In the genomic region with DNA sequence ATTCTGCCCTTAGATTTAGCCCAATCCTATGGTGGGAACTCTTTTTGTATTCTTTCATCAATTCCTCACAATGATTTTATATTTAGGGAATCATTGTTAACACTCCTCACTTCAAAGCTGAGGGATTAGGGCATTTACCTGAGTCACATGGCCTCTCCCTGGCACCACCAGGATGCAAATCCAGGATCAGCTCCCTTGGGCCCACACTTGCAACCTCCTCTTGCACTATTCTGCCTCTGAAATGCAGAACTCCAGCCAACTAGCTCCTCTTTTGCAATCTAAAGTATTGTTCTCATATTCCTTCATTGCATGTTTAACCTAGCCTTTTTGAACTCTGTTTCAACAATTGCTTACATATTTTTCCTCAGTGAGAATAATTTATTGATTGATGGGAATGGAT, we compare ENCODE assay signal across 34 cellular contexts.
A peak's percentile ranks its signal among the peaks of the same experiment; 100 is the strongest.
DNase-seq lines count a peak whose midpoint lies in the region; ATAC-seq and TF ChIP-seq lines count a peak whose summit lies in the region.
"Had no signal": no experiment of that assay in that cellular context is flagged by ENCODE, and none has a peak within 500 bp of the region (broad histone marks: within the 10 kb centered on the region; RNA-seq: fewer than 3 reads in every experiment).

No MANE protein-coding gene starts in this region.

- H3K36me3 Mint-ChIP-seq in activated naive CD4-positive, alpha-beta T cell treated with anti-CD3 and anti-CD28 coated beads, Interleukin-2, amount 50 U/mL, for 24 hours: no peaks in the 10 kb centered on the region
- H3K36me3 Mint-ChIP-seq: immature natural killer cell had no signal

- no peaks in the 10 kb centered on the region for H3K27me3 Mint-ChIP-seq in activated naive CD4-positive, alpha-beta T cell treated with anti-CD3 and anti-CD28 coated beads, Interleukin-2, amount 50 U/mL, for 24 hours

- no peak for DNase-seq in activated naive CD4-positive, alpha-beta T cell treated with anti-CD3 and anti-CD28 coated beads, Interleukin-2, amount 50 U/mL, for 16 hours
- peak; percentile 35 for DNase-seq in WERI-Rb-1
- DNase-seq in fibroblast of pulmonary artery (ENCODE audit: low read depth): peak; percentile 65
- DNase-seq in NCI-H2227 (lab: John Stamatoyannopoulos, UW; ENCODE audit: unreplicated experiment): no peak
- DNase-seq in COLO829 (ENCODE audit: low spot score): no peak
- DNase-seq: activated B cell treated with CpG ODN at 0.5 μM for 24 hours; activated CD4-positive, alpha-beta T cell treated with anti-CD3 and anti-CD28 coated beads, Interleukin-2, amount 50 U/mL, for 4 hours; activated naive CD4-positive, alpha-beta T cell; activated T-cell treated with anti-CD3 and anti-CD28 coated beads, Interleukin-2, amount 50 U/mL, for 72 hours; adrenal gland; CD8-positive, alpha-beta T cell; cerebellar nuclear complex; DMS 273 treated with DMSO at 0.1 percent for 48 hours; EL; H9; hypothalamus; immature natural killer cell; KBM-7; mammary epithelial cell; NCI-H1417 treated with DMSO at 0.1 percent for 48 hours; NCI-H2029 treated with DMSO at 0.1 percent for 48 hours; NCI-H345; NCI-H774; RPMI8226; SJCRH30; small intestine; stimulated activated naive B cell treated with anti-CD40 and anti-IgM and Interleukin-4, amounts not matched to agents 10 μg/mL and 1 μg/mL and 100 μg/mL, for 72 hours; upper lobe of right lung had no signal

- H3K9me3 Mint-ChIP-seq in activated naive CD4-positive, alpha-beta T cell treated with anti-CD3 and anti-CD28 coated beads, Interleukin-2, amount 50 U/mL, for 24 hours: no peaks in the 10 kb centered on the region
- H3K9me3 Mint-ChIP-seq: immature natural killer cell; natural killer cell treated with Interleukin-12 subunit alpha and Interleukin-12 subunit beta and Interleukin-15 and Interleukin-18, amount 100 ng/mL, for 72 hours had no signal

- H3K27me3 ChIP-seq in WERI-Rb-1 (ENCODE audit: insufficient read depth, low read depth, severe bottlenecking): peaks cover 5% of the 10 kb centered on the region
- H3K27me3 ChIP-seq: adrenal gland, SJCRH30, upper lobe of right lung had no signal

- H3K4me1 Mint-ChIP-seq in activated naive CD4-positive, alpha-beta T cell treated with anti-CD3 and anti-CD28 coated beads, Interleukin-2, amount 50 U/mL, for 24 hours: peaks cover 12% of the 10 kb centered on the region

- H3K9me3 ChIP-seq in WERI-Rb-1 (ENCODE audit: severe bottlenecking): peaks cover 5% of the 10 kb centered on the region
- H3K9me3 ChIP-seq: A549, adrenal gland, SJCRH30, upper lobe of right lung had no signal

- no peak overlapping the region for H3K4me3 ChIP-seq in WERI-Rb-1 (ENCODE audit: low read depth, low read length)
- H3K4me3 ChIP-seq in fibroblast of pulmonary artery (replicated peaks; ENCODE audit: low read depth, low read length): no peak overlapping the region
- H3K4me3 ChIP-seq: A549, adrenal gland, SJCRH30, upper lobe of right lung had no signal

- no peak for TF ChIP-seq CTCF in WERI-Rb-1 (IDR thresholded peaks at IDR 0.05; ENCODE audit: low read depth, low read length)
- no peak for TF ChIP-seq CTCF in fibroblast of pulmonary artery (IDR thresholded peaks at IDR 0.05; ENCODE audit: low read length, missing control alignments)

- no peaks in the 10 kb centered on the region for H3K36me3 ChIP-seq in WERI-Rb-1
- H3K36me3 ChIP-seq: adrenal gland, SJCRH30, upper lobe of right lung had no signal

- no peak for ATAC-seq in GM21576 (IDR thresholded peaks at IDR 0.05; ENCODE audit: unreplicated experiment)
- no peak for ATAC-seq in GM19455 (IDR thresholded peaks at IDR 0.05; ENCODE audit: unreplicated experiment)
- ATAC-seq: A549; activated T-cell treated with anti-CD3 and anti-CD28 coated beads, Interleukin-2, amount 50 U/mL, for 72 hours; CD8-positive, alpha-beta T cell; natural killer cell treated with Interleukin-12 subunit alpha and Interleukin-12 subunit beta and Interleukin-15 and Interleukin-18, amount 100 ng/mL, for 72 hours; stimulated activated naive B cell treated with anti-CD40 and anti-IgM and Interleukin-4, amounts not matched to agents 10 μg/mL and 1 μg/mL and 100 μg/mL, for 72 hours; upper lobe of right lung had no signal

- no peak overlapping the region for H3K4me3 Mint-ChIP-seq in activated naive CD4-positive, alpha-beta T cell treated with anti-CD3 and anti-CD28 coated beads, Interleukin-2, amount 50 U/mL, for 24 hours
- H3K4me3 Mint-ChIP-seq: activated B cell treated with CpG ODN at 0.5 μM for 24 hours; activated T-cell treated with anti-CD3 and anti-CD28 coated beads, Interleukin-2, amount 50 U/mL, for 72 hours; B cell; CD8-positive, alpha-beta T cell; H9; immature natural killer cell; natural killer cell treated with Interleukin-12 subunit alpha and Interleukin-12 subunit beta and Interleukin-15 and Interleukin-18, amount 100 ng/mL, for 72 hours; stimulated activated naive B cell treated with anti-CD40 and anti-IgM and Interleukin-4, amounts not matched to agents 10 μg/mL and 1 μg/mL and 100 μg/mL, for 72 hours had no signal

- H3K27ac ChIP-seq in WERI-Rb-1: no peak overlapping the region
- H3K27ac ChIP-seq: A549, adrenal gland, SJCRH30, upper lobe of right lung had no signal

- peak overlapping the region; percentile 25 for H3K27ac Mint-ChIP-seq in activated naive CD4-positive, alpha-beta T cell treated with anti-CD3 and anti-CD28 coated beads, Interleukin-2, amount 50 U/mL, for 24 hours
- H3K27ac Mint-ChIP-seq: activated B cell treated with CpG ODN at 0.5 μM for 24 hours; activated T-cell treated with anti-CD3 and anti-CD28 coated beads, Interleukin-2, amount 50 U/mL, for 72 hours; B cell; CD8-positive, alpha-beta T cell; immature natural killer cell; natural killer cell treated with Interleukin-12 subunit alpha and Interleukin-12 subunit beta and Interleukin-15 and Interleukin-18, amount 100 ng/mL, for 72 hours; stimulated activated naive B cell treated with anti-CD40 and anti-IgM and Interleukin-4, amounts not matched to agents 10 μg/mL and 1 μg/mL and 100 μg/mL, for 72 hours had no signal

Comparison
In these comparisons a context has a peak if more than half of its experiments do, and no peak if none do; other contexts are left out.
1. DNase-seq: peak in WERI-Rb-1 (single experiment) and fibroblast of pulmonary artery (single experiment); none in activated naive CD4-positive, alpha-beta T cell treated with anti-CD3 and anti-CD28 coated beads, Interleukin-2, amount 50 U/mL, for 16 hours (single experiment), NCI-H2227 (single experiment) and COLO829 (single experiment).